In the genomic region with DNA sequence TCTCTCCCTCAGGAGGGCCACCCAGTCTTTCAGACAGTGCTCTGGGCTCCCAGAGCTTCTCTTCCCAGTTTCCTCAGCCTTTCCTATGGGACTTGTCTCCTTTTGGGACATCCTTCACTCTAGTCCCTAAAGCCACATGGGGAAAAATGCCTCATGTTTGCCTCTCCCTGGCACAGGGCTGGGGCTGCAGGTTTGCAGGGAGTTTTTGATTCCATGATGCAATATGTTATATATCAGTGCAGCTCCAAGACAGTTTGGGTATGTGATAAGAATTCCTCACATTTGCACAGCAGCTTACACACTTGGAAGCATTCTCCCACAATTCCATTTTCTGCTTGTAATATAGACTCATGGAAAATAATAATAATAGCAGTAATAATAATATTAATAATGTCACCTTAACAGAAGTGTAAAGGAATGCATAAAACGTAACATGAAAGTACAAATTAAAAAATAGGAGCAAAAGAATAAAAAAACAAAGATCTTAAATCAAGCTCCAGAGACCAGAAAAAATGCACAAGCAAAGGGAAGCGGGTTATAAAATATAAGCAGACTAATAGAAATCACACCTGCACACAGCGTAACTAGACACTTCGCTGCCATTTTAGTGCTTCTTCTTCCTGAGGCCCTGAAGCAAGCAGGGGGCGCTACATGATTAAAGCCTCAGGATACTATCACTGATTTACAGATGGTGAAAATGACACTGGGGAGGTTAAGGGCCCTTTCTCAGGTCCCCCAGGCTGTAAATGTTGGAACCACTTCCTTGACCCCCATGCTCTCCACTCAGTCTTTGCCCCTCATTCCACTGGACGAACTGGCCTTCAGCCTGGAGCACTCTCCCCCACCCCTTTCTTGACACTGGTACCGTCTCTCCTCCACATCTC, we compare ENCODE assay signal across 8 cellular contexts.
DNase-seq lines count a peak whose midpoint lies in the region; ATAC-seq, FAIRE-seq and TF ChIP-seq lines count a peak whose summit lies in the region.

No MANE protein-coding gene starts in this region.

- peaks cover 44 to 88% (median 79%) of the 10 kb centered on the region in 9 donors for H3K4me1 ChIP-seq in heart right ventricle
- H3K4me1 ChIP-seq in kidney (ENCODE audit: control insufficient read depth in 1 of 2, insufficient read depth in 1 of 2, low read depth in 1 of 2, low read length in 2 of 2), result peaks cover 44% of the 10 kb centered on the region in 2 donors
- peaks cover 26 to 34% of the 10 kb centered on the region in 2 donors for H3K4me1 ChIP-seq in uterus

- no peak for ATAC-seq in heart right ventricle

- no peak for FAIRE-seq in kidney (lab: Jason Lieb, UNC)

- peak in 6 of 9 donors; percentile 25 to 42 (median 34) for TF ChIP-seq CTCF in heart right ventricle (IDR thresholded peaks at IDR 0.05)
- TF ChIP-seq CTCF in kidney (IDR thresholded peaks at IDR 0.05; ENCODE audit: borderline replicate concordance, extremely low read depth, insufficient read depth), result peak; percentile 29
- peak in 3 of 4 experiments; percentile 14 to 28 (median 25) for TF ChIP-seq CTCF in uterus (IDR thresholded peaks at IDR 0.05)

- H3K9me3 ChIP-seq in heart right ventricle (peaks cover 0 to 4% (median 0%) of the 10 kb centered on the region in 11 donors), kidney (ENCODE audit: control insufficient read depth in 1 of 2, low read length in 2 of 2) (no peaks in the 10 kb centered on the region), uterus (no peaks in the 10 kb centered on the region)

- no peaks in the 10 kb centered on the region for H3K36me3 ChIP-seq in heart right ventricle
- no peaks in the 10 kb centered on the region for H3K36me3 ChIP-seq in kidney (ENCODE audit: control insufficient read depth in 1 of 2, insufficient read depth in 2 of 2, low read length in 2 of 2)
- H3K36me3 ChIP-seq in uterus, result no peaks in the 10 kb centered on the region

- no peak overlapping the region for H3K9ac ChIP-seq in kidney (ENCODE audit: low read length in 2 of 2)

- no peak for TF ChIP-seq POLR2A in uterus (IDR thresholded peaks at IDR 0.05)

- H3K27ac ChIP-seq in heart right ventricle (peak overlapping the region in 9 of 10 donors; percentile 83 to 93 (median 88)), kidney (ENCODE audit: low read depth in 2 of 2, low read length in 2 of 2) (peak overlapping the region; percentile 74 to 85), uterus (peak overlapping the region; percentile 86 to 93)

- no peak for DNase-seq in heart right ventricle
- no peak for DNase-seq in cardiac septum (ENCODE audit: low spot score)
- DNase-seq in UCSD-AML1 (lab: John Stamatoyannopoulos, UW; ENCODE audit: unreplicated experiment), result peak; percentile 24
- DNase-seq in kidney, result no peak
- no peak for DNase-seq in uterus
- DNase-seq in cerebellum (ENCODE audit: low spot score), result no peak
- no peak for DNase-seq in T-helper 9 cell
- no peak for DNase-seq in LoVo (ENCODE audit: low spot score)

- 82 to 87% methylated on average over 7 of the region's 7 CpGs for WGBS in heart right ventricle, 2 donors

- no peak overlapping the region for H3K4me3 ChIP-seq in heart right ventricle
- H3K4me3 ChIP-seq in kidney (ENCODE audit: low read length in 2 of 2), result no peak overlapping the region
- no peak overlapping the region for H3K4me3 ChIP-seq in uterus

- no peaks in the 10 kb centered on the region for H3K27me3 ChIP-seq in heart right ventricle
- no peaks in the 10 kb centered on the region for H3K27me3 ChIP-seq in uterus

- intact Hi-C loops in heart right ventricle (cut with DNase I) (loop anchor here in 1 of 10 donors (5.0 kb wide), 1 partner anchor 33 kb away; no protein-coding TSS in a partner anchor), cardiac septum (cut with DNase I) (no loop called here), kidney (cut with DNase I) (no loop called here), uterus (cut with DNase I; ENCODE audit: low total_unique reads) (no loop called here)
